In genomic region chr7:18290865-18291264, GRCh38 we compare ENCODE assay signal across 18 cellular contexts.
DNase-seq lines count a peak whose midpoint lies in the region; ATAC-seq lines count a peak whose summit lies in the region.
"Had no signal": no experiment of that assay in that cellular context is flagged by ENCODE, and none has a peak within 500 bp of the region (broad histone marks: within the 10 kb centered on the region; RNA-seq: fewer than 3 reads in every experiment).

No MANE protein-coding gene starts in this region.

- intact Hi-C loops in dendritic cell treated with granulocyte-macrophage colony-stimulating factor and Interleukin-4, amounts not matched to agents 40 ng/mL and 50 ng/mL, for 4 days (cut with micrococcal nuclease) = loop anchor here (5.0 kb wide), 1 partner anchor 69 kb away; no protein-coding TSS in a partner anchor

- no peak overlapping the region for H3K27ac Mint-ChIP-seq in activated T-cell treated with anti-CD3 and anti-CD28 coated beads, Interleukin-2, amount 50 U/mL, for 24 hours
- H3K27ac Mint-ChIP-seq in dendritic cell treated with granulocyte-macrophage colony-stimulating factor and Interleukin-4, amounts not matched to agents 40 ng/mL and 50 ng/mL, for 4 days = peak overlapping the region; percentile 83
- peak overlapping the region; percentile 63 for H3K27ac Mint-ChIP-seq in stimulated activated naive B cell treated with anti-CD40 and anti-IgM and Interleukin-4, amounts not matched to agents 10 μg/mL and 1 μg/mL and 100 μg/mL, for 72 hours
- no peak overlapping the region for H3K27ac Mint-ChIP-seq in activated naive CD4-positive, alpha-beta T cell treated with anti-CD3 and anti-CD28 coated beads, Interleukin-2, amount 50 U/mL, for 72 hours
- H3K27ac Mint-ChIP-seq: activated CD4-positive, alpha-beta T cell treated with anti-CD3 and anti-CD28 coated beads for 36 hours had no signal

- no peaks in the 10 kb centered on the region for H3K36me3 Mint-ChIP-seq in activated T-cell treated with anti-CD3 and anti-CD28 coated beads, Interleukin-2, amount 50 U/mL, for 4 hours (ENCODE audit: insufficient read depth)
- no peaks in the 10 kb centered on the region for H3K36me3 Mint-ChIP-seq in activated T-cell treated with anti-CD3 and anti-CD28 coated beads, Interleukin-2, amount 50 U/mL, for 24 hours (ENCODE audit: low read depth)
- peaks cover 9% of the 10 kb centered on the region for H3K36me3 Mint-ChIP-seq in dendritic cell treated with granulocyte-macrophage colony-stimulating factor and Interleukin-4, amounts not matched to agents 40 ng/mL and 50 ng/mL, for 4 days (ENCODE audit: low read depth)
- H3K36me3 Mint-ChIP-seq in stimulated activated naive B cell treated with anti-CD40 and anti-IgM and Interleukin-4, amounts not matched to agents 10 μg/mL and 1 μg/mL and 100 μg/mL, for 72 hours = peaks cover 3 to 7% of the 10 kb centered on the region in 2 donors
- no peaks in the 10 kb centered on the region for H3K36me3 Mint-ChIP-seq in activated naive CD4-positive, alpha-beta T cell treated with anti-CD3 and anti-CD28 coated beads, Interleukin-2, amount 50 U/mL, for 72 hours

- no peaks in the 10 kb centered on the region for H3K9me3 ChIP-seq in KOPT-K1 (ENCODE audit: insufficient read depth, low read length, poor library complexity, severe bottlenecking)

- peaks cover 7% of the 10 kb centered on the region for H3K27me3 Mint-ChIP-seq in activated T-cell treated with anti-CD3 and anti-CD28 coated beads, Interleukin-2, amount 50 U/mL, for 4 hours (ENCODE audit: low read depth)
- H3K27me3 Mint-ChIP-seq in activated T-cell treated with anti-CD3 and anti-CD28 coated beads, Interleukin-2, amount 50 U/mL, for 24 hours = peaks cover 17% of the 10 kb centered on the region
- no peaks in the 10 kb centered on the region for H3K27me3 Mint-ChIP-seq in dendritic cell treated with granulocyte-macrophage colony-stimulating factor and Interleukin-4, amounts not matched to agents 40 ng/mL and 50 ng/mL, for 4 days
- H3K27me3 Mint-ChIP-seq in stimulated activated naive B cell treated with anti-CD40 and anti-IgM and Interleukin-4, amounts not matched to agents 10 μg/mL and 1 μg/mL and 100 μg/mL, for 72 hours = no peaks in the 10 kb centered on the region

- no peaks in the 10 kb centered on the region for H3K36me3 ChIP-seq in KOPT-K1 (ENCODE audit: insufficient read depth, low read length)

- no peaks in the 10 kb centered on the region for H3K9me3 Mint-ChIP-seq in activated T-cell treated with anti-CD3 and anti-CD28 coated beads, Interleukin-2, amount 50 U/mL, for 4 hours
- H3K9me3 Mint-ChIP-seq in activated T-cell treated with anti-CD3 and anti-CD28 coated beads, Interleukin-2, amount 50 U/mL, for 24 hours = no peaks in the 10 kb centered on the region
- H3K9me3 Mint-ChIP-seq in dendritic cell treated with granulocyte-macrophage colony-stimulating factor and Interleukin-4, amounts not matched to agents 40 ng/mL and 50 ng/mL, for 4 days = no peaks in the 10 kb centered on the region
- peaks cover 0 to 2% of the 10 kb centered on the region in 2 donors for H3K9me3 Mint-ChIP-seq in stimulated activated naive B cell treated with anti-CD40 and anti-IgM and Interleukin-4, amounts not matched to agents 10 μg/mL and 1 μg/mL and 100 μg/mL, for 72 hours
- H3K9me3 Mint-ChIP-seq in activated naive CD4-positive, alpha-beta T cell treated with anti-CD3 and anti-CD28 coated beads, Interleukin-2, amount 50 U/mL, for 72 hours = no peaks in the 10 kb centered on the region
- H3K9me3 Mint-ChIP-seq: nephron had no signal

- H3K27ac ChIP-seq in KOPT-K1 (ENCODE audit: low read depth, low read length, poor library complexity, severe bottlenecking) = peak overlapping the region; percentile 73
- H3K27ac ChIP-seq: hepatocyte, PC-9 had no signal

- peak overlapping the region; percentile 51 for H3K4me3 Mint-ChIP-seq in activated T-cell treated with anti-CD3 and anti-CD28 coated beads, Interleukin-2, amount 50 U/mL, for 4 hours
- no peak overlapping the region for H3K4me3 Mint-ChIP-seq in activated T-cell treated with anti-CD3 and anti-CD28 coated beads, Interleukin-2, amount 50 U/mL, for 24 hours
- H3K4me3 Mint-ChIP-seq in dendritic cell treated with granulocyte-macrophage colony-stimulating factor and Interleukin-4, amounts not matched to agents 40 ng/mL and 50 ng/mL, for 4 days = peak overlapping the region; percentile 74
- peak overlapping the region; percentile 77 to 78 for H3K4me3 Mint-ChIP-seq in stimulated activated naive B cell treated with anti-CD40 and anti-IgM and Interleukin-4, amounts not matched to agents 10 μg/mL and 1 μg/mL and 100 μg/mL, for 72 hours
- H3K4me3 Mint-ChIP-seq: activated CD4-positive, alpha-beta T cell treated with anti-CD3 and anti-CD28 coated beads for 36 hours; nephron had no signal

- no peak for DNase-seq in activated T-cell treated with anti-CD3 and anti-CD28 coated beads, Interleukin-2, amount 50 U/mL, for 4 hours
- DNase-seq in activated T-cell treated with anti-CD3 and anti-CD28 coated beads, Interleukin-2, amount 50 U/mL, for 24 hours = no peak
- no peak for DNase-seq in stimulated activated naive B cell treated with anti-CD40 and anti-IgM and Interleukin-4, amounts not matched to agents 10 μg/mL and 1 μg/mL and 100 μg/mL, for 72 hours
- no peak for DNase-seq in NCI-H187 treated with DMSO at 0.1 percent for 48 hours (lab: John Stamatoyannopoulos, UW)
- DNase-seq in HuH-7.5 (ENCODE audit: low spot score) = no peak
- no peak for DNase-seq in activated naive CD4-positive, alpha-beta T cell treated with anti-CD3 and anti-CD28 coated beads, Interleukin-2, amount 50 U/mL, for 72 hours (ENCODE audit: low spot score in 2 of 2)
- DNase-seq: activated CD4-positive, alpha-beta T cell treated with anti-CD3 and anti-CD28 coated beads for 36 hours; activated T-cell treated with anti-CD3 and anti-CD28 coated beads, Interleukin-2, amount 50 U/mL, for 1 hour; anterior cingulate cortex; NCI-H446; PC-9; retina; stimulated activated CD4-positive, alpha-beta T cell treated with anti-CD3 and anti-CD28 coated beads, Interleukin-4, amount 100 ng/mL, for 1 hour; stimulated activated naive CD4-positive, alpha-beta T cell treated with Interleukin-2 at 50 U/mL for 16 hours had no signal

- peaks cover 23% of the 10 kb centered on the region for H3K4me1 Mint-ChIP-seq in activated T-cell treated with anti-CD3 and anti-CD28 coated beads, Interleukin-2, amount 50 U/mL, for 4 hours (ENCODE audit: low read depth)
- H3K4me1 Mint-ChIP-seq in activated T-cell treated with anti-CD3 and anti-CD28 coated beads, Interleukin-2, amount 50 U/mL, for 24 hours (ENCODE audit: low read depth) = peaks cover 14% of the 10 kb centered on the region
- H3K4me1 Mint-ChIP-seq in dendritic cell treated with granulocyte-macrophage colony-stimulating factor and Interleukin-4, amounts not matched to agents 40 ng/mL and 50 ng/mL, for 4 days (ENCODE audit: low read depth) = peaks cover 71% of the 10 kb centered on the region
- H3K4me1 Mint-ChIP-seq in stimulated activated naive B cell treated with anti-CD40 and anti-IgM and Interleukin-4, amounts not matched to agents 10 μg/mL and 1 μg/mL and 100 μg/mL, for 72 hours = peaks cover 42 to 67% of the 10 kb centered on the region in 2 donors

- ATAC-seq in activated T-cell treated with anti-CD3 and anti-CD28 coated beads, Interleukin-2, amount 50 U/mL, for 4 hours = no peak
- peak in 1 of 2 donors; percentile 34 for ATAC-seq in stimulated activated naive B cell treated with anti-CD40 and anti-IgM and Interleukin-4, amounts not matched to agents 10 μg/mL and 1 μg/mL and 100 μg/mL, for 72 hours (replicated peaks)
- ATAC-seq in activated naive CD4-positive, alpha-beta T cell treated with anti-CD3 and anti-CD28 coated beads, Interleukin-2, amount 50 U/mL, for 72 hours = no peak
- ATAC-seq: activated CD4-positive, alpha-beta T cell treated with anti-CD3 and anti-CD28 coated beads for 36 hours had no signal

Comparison
In these comparisons a context has a peak if more than half of its experiments do, and no peak if none do; other contexts are left out.
1. H3K27ac Mint-ChIP-seq: peak in dendritic cell treated with granulocyte-macrophage colony-stimulating factor and Interleukin-4, amounts not matched to agents 40 ng/mL and 50 ng/mL, for 4 days (single experiment) and stimulated activated naive B cell treated with anti-CD40 and anti-IgM and Interleukin-4, amounts not matched to agents 10 μg/mL and 1 μg/mL and 100 μg/mL, for 72 hours (single experiment); none in activated T-cell treated with anti-CD3 and anti-CD28 coated beads, Interleukin-2, amount 50 U/mL, for 24 hours (single experiment) and activated naive CD4-positive, alpha-beta T cell treated with anti-CD3 and anti-CD28 coated beads, Interleukin-2, amount 50 U/mL, for 72 hours (0 of 2).